ENCODE assay signal across 1 cellular context in the genomic region with DNA sequence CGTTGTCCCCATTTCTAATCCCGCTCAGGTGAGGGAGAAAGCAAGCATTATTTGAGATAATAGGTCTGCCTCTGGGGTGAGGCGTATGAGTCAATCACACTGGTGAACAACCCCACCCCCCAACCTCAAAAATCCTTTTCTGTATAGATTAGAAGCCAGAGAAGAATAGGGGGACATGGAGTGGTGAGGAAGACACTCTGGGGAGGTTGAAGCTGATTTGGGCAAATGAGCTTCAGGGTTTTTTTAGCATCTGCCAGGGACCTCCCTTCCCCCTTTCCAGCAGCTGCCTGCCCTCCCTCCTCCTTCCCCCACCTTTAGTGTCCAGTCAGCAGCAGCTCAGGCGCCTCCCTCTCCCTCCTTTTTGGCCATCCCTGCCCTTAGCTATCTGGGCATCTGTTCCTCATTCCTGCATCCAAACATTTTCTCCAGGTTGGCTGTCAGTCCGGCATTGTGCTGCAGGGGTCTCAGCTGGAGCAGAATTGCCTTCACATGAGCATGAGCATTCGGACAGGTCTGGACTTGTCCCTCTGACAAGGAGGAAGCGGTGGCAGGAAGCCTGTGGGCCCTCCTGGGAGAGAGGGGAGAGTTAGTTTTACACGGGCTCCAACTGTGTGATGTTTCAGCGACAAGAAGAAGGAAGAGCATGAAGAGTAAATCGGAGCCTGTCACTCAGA.
TF ChIP-seq lines count a peak whose summit lies in the region.

No MANE protein-coding gene starts in this region.

TF ChIP-seq in HepG2, 621 proteins besides CTCF, POLR2A, EP300 and RAD21 (continued from another document):
- TF ChIP-seq GTF3A (CRISPR knock-in tag; conservative IDR thresholded peaks at IDR 0.05) = no peak
- TF ChIP-seq ZNF441 (CRISPR knock-in tag; IDR thresholded peaks at IDR 0.05; ENCODE audit: borderline replicate concordance) = no peak
- TF ChIP-seq CEBPB (IDR thresholded peaks at IDR 0.05; ENCODE audit: borderline replicate concordance, low read depth, low read length) = no peak
- TF ChIP-seq, protein P1, sequence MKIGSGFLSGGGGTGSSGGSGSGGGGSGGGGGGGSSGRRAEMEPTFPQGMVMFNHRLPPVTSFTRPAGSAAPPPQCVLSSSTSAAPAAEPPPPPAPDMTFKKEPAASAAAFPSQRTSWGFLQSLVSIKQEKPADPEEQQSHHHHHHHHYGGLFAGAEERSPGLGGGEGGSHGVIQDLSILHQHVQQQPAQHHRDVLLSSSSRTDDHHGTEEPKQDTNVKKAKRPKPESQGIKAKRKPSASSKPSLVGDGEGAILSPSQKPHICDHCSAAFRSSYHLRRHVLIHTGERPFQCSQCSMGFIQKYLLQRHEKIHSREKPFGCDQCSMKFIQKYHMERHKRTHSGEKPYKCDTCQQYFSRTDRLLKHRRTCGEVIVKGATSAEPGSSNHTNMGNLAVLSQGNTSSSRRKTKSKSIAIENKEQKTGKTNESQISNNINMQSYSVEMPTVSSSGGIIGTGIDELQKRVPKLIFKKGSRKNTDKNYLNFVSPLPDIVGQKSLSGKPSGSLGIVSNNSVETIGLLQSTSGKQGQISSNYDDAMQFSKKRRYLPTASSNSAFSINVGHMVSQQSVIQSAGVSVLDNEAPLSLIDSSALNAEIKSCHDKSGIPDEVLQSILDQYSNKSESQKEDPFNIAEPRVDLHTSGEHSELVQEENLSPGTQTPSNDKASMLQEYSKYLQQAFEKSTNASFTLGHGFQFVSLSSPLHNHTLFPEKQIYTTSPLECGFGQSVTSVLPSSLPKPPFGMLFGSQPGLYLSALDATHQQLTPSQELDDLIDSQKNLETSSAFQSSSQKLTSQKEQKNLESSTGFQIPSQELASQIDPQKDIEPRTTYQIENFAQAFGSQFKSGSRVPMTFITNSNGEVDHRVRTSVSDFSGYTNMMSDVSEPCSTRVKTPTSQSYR (CRISPR knock-in tag; IDR thresholded peaks at IDR 0.05; ENCODE audit: borderline replicate concordance) = no peak
- TF ChIP-seq MAFG (CRISPR knock-in tag; IDR thresholded peaks at IDR 0.05) = no peak
- no peak for TF ChIP-seq ZZZ3 (CRISPR knock-in tag; IDR thresholded peaks at IDR 0.05; ENCODE audit: borderline replicate concordance)
- no peak for TF ChIP-seq SOX6 (IDR thresholded peaks at IDR 0.05)
- no peak for TF ChIP-seq SOX6 (CRISPR knock-in tag; IDR thresholded peaks at IDR 0.05)
- TF ChIP-seq, protein P2, sequence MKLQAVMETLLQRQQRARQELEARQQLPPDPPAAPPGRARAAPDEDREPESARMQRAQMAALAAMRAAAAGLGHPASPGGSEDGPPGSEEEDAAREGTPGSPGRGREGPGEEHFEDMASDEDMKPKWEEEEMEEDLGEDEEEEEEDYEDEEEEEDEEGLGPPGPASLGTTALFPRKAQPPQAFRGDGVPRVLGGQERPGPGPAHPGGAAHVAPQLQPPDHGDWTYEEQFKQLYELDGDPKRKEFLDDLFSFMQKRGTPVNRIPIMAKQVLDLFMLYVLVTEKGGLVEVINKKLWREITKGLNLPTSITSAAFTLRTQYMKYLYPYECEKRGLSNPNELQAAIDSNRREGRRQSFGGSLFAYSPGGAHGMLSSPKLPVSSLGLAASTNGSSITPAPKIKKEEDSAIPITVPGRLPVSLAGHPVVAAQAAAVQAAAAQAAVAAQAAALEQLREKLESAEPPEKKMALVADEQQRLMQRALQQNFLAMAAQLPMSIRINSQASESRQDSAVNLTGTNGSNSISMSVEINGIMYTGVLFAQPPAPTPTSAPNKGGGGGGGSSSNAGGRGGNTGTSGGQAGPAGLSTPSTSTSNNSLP (IDR thresholded peaks at IDR 0.05; ENCODE audit: low read depth, low read length) = no peak
- TF ChIP-seq FLYWCH1 (CRISPR knock-in tag; IDR thresholded peaks at IDR 0.05) = no peak
- TF ChIP-seq GATA4 (IDR thresholded peaks at IDR 0.05; ENCODE audit: borderline replicate concordance, low read depth) = no peak
- TF ChIP-seq POLR2AphosphoS2 (IDR thresholded peaks at IDR 0.05; ENCODE audit: low read depth, low read length) = no peak
